1 cellular context compared by ENCODE assay signal in the genomic region with DNA sequence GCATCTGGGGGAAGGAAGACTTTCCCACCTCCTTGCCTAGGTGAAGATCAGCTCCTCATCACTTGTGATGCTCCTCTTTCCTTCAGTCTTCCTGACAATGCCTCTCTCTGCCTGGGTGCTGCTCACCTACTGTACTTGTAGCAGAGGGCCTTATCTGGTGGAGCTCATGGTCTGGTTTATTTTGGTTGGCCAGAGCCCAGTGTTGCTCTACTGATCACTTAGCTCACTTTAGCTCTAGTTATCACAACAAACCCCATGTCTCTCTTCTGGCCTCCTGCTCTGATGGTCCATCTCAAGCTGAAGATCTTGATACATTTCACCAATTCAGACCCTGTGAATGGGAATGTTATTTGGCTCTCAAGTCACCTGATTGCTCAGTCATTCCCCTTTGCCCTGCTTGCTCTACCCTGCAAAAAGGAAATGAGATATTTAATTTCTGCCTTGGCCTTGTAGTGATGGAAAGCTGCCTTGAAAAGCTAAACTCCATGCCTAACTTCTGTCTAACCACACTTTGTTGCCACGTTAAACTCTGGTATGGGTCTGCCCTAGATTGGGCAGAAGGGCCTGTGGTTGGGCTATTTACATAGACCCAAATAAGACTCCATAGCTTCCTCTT.
TF ChIP-seq lines count a peak whose summit lies in the region.

No MANE protein-coding gene starts in this region.

TF ChIP-seq in HepG2, 621 proteins besides CTCF, POLR2A, EP300 and RAD21 (continued from another document):
- TF ChIP-seq TRAFD1 (CRISPR knock-in tag; IDR thresholded peaks at IDR 0.05; ENCODE audit: borderline replicate concordance): no peak
- no peak for TF ChIP-seq ZNF615 (CRISPR knock-in tag; IDR thresholded peaks at IDR 0.05; ENCODE audit: borderline replicate concordance)
- TF ChIP-seq ZNF232 (CRISPR knock-in tag; IDR thresholded peaks at IDR 0.05; ENCODE audit: borderline replicate concordance): no peak
- TF ChIP-seq ZNF138 (CRISPR knock-in tag; IDR thresholded peaks at IDR 0.05; ENCODE audit: low read depth): no peak
